In the genomic region with DNA sequence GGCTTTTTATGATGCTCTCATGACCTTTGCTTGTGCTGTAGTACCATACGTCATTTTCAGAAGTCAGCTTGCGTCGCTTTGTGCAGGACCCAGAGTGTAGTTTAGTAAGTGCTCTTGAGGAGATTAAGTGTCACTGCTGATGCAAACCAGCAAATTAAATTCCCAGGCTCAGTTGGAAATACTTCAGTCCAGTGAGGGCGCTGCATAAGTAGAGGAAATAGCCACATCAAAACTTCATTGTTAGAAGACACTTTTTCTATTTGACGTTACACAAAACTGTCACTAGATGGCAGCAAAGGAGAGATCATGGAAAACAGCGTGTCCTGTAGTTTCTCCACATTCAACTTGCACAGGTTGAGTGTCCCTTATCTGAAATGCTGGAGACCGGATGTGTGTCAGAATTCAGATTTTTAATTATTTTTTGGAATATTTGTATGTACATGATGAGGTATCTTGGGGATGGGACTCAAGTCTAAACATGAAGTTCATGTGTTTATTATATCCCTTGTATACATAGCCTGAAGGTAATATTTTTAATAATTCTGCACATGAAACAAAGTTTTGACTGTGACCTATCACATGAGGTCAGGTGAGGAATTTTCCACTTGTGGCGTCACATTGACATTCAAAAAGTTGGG, we compare ENCODE assay signal across 8 cellular contexts. TPM values are rescaled to one million over a fixed set of nuclear protein-coding genes. Genes with fewer than 3 reads are reported as not detected.
DNase-seq lines count a peak whose midpoint lies in the region; ATAC-seq and TF ChIP-seq lines count a peak whose summit lies in the region.

No MANE protein-coding gene starts in this region.

- intact Hi-C loops in CD4-positive, alpha-beta T cell (cut with DNase I, micrococcal nuclease), result loop anchor here in 1 of 2 experiments (10.0 kb wide), 1 partner anchor 226 kb away; no protein-coding TSS in a partner anchor

- H3K9ac ChIP-seq in neuronal stem cell (ENCODE audit: low read depth, low read length, poor library complexity), result no peak overlapping the region

- H3K79me1 ChIP-seq in neuronal stem cell (ENCODE audit: low read depth, low read length), result no peaks in the 10 kb centered on the region

- no peak overlapping the region for H3K4ac ChIP-seq in neuronal stem cell (ENCODE audit: low read length)

- H2BK12ac ChIP-seq in neuronal stem cell (ENCODE audit: low read length), result no peak overlapping the region

- no CpG with 5 or more reads among the region's 8 CpGs for WGBS in neuronal stem cell (ENCODE audit: extremely low coverage in 2 of 2, insufficient read length in 2 of 2, insufficient replicate concordance in 1 of 2), 2 donors

- no peak overlapping the region for H4K91ac ChIP-seq in neuronal stem cell (ENCODE audit: low read depth, low read length, poor library complexity)

- H3K36me3 ChIP-seq in neuronal stem cell (replicated peaks in 1 of 2; ENCODE audit: control insufficient read depth in 2 of 2, insufficient read depth in 2 of 2, low read length in 2 of 2), result peaks cover 7 to 22% of the 10 kb centered on the region in 2 donors

- no peak overlapping the region for H3K4me3 ChIP-seq in neuronal stem cell (ENCODE audit: low read length in 2 of 2)

- H4K8ac ChIP-seq in neuronal stem cell (ENCODE audit: low read depth, low read length), result no peak overlapping the region

- no peak overlapping the region for H2BK15ac ChIP-seq in neuronal stem cell (ENCODE audit: low read length)

- POLR2A ChIA-PET in CD4-positive, alpha-beta T cell (lab: Charles Lee), result no interaction called here

- peaks cover 26% of the 10 kb centered on the region for H3K36me3 Mint-ChIP-seq in CD4-positive, alpha-beta T cell (ENCODE audit: low read depth)
- H3K36me3 Mint-ChIP-seq in T-helper 2 cell treated with Interferon-gamma antibody and Interleukin-4, amounts not matched to agents 5 μg/mL and 100 μg/mL, for 36 hours (ENCODE audit: low read depth), result peaks cover 22% of the 10 kb centered on the region

- TF ChIP-seq CTCF in CD4-positive, alpha-beta T cell (IDR thresholded peaks at IDR 0.05), result peak; percentile 88

- H2AFZ ChIP-seq in neuronal stem cell (ENCODE audit: low read length), result no peak overlapping the region

- no peak overlapping the region for H2BK120ac ChIP-seq in neuronal stem cell (ENCODE audit: low read depth, low read length)

- H3K4me3 Mint-ChIP-seq in CD4-positive, alpha-beta T cell, result no peak overlapping the region
- no peak overlapping the region for H3K4me3 Mint-ChIP-seq in T-helper 2 cell treated with Interferon-gamma antibody and Interleukin-4, amounts not matched to agents 5 μg/mL and 100 μg/mL, for 36 hours

- DNase-seq in CD4-positive, alpha-beta T cell, result no peak
- DNase-seq in NCI-H2029 treated with DMSO at 0.1 percent for 48 hours (lab: John Stamatoyannopoulos, UW), result peak; percentile 22
- DNase-seq in T-helper 2 cell treated with Interferon-gamma antibody and Interleukin-4, amounts not matched to agents 5 μg/mL and 100 μg/mL, for 36 hours (ENCODE audit: low spot score), result peak; percentile 21
- peak; percentile 95 for DNase-seq in fibroblast of peridontal ligament (ENCODE audit: extremely low read depth)
- DNase-seq in neuronal stem cell (ENCODE audit: low spot score), result peak; percentile 70

- H2BK5ac ChIP-seq in neuronal stem cell (ENCODE audit: low read length), result no peak overlapping the region

- H3K23ac ChIP-seq in neuronal stem cell (ENCODE audit: low read depth, low read length, poor library complexity), result no peak overlapping the region

- peaks cover 4% of the 10 kb centered on the region for H3K4me1 Mint-ChIP-seq in CD4-positive, alpha-beta T cell (ENCODE audit: low read depth)
- H3K4me1 Mint-ChIP-seq in T-helper 2 cell treated with Interferon-gamma antibody and Interleukin-4, amounts not matched to agents 5 μg/mL and 100 μg/mL, for 36 hours (ENCODE audit: low read depth), result peaks cover 4% of the 10 kb centered on the region

- H2AK5ac ChIP-seq in neuronal stem cell (ENCODE audit: low read depth, low read length), result no peak overlapping the region

- peaks cover 2% of the 10 kb centered on the region for H3K9me3 Mint-ChIP-seq in CD4-positive, alpha-beta T cell
- H3K9me3 Mint-ChIP-seq in T-helper 2 cell treated with Interferon-gamma antibody and Interleukin-4, amounts not matched to agents 5 μg/mL and 100 μg/mL, for 36 hours, result peaks cover 7% of the 10 kb centered on the region

- H3K14ac ChIP-seq in neuronal stem cell (ENCODE audit: low read length), result no peak overlapping the region

- H3K4me1 ChIP-seq in neuronal stem cell (ENCODE audit: control insufficient read depth in 2 of 2, insufficient read depth in 1 of 2, low read depth in 1 of 2, low read length in 2 of 2), result peaks cover 0 to 1% of the 10 kb centered on the region in 2 donors

- no peak overlapping the region for H3K18ac ChIP-seq in neuronal stem cell (ENCODE audit: low read length)

- H3K27ac ChIP-seq in CD4-positive, alpha-beta T cell (ENCODE audit: low read depth, low read length), result no peak overlapping the region
- no peak overlapping the region for H3K27ac ChIP-seq in neuronal stem cell (replicated peaks; ENCODE audit: low read length)

- CTCF ChIA-PET in CD4-positive, alpha-beta T cell (lab: Charles Lee), result interaction anchor here (0.7 kb wide), 1 partner anchor 52 kb away, joined by 3 read pairs; no protein-coding TSS in a partner anchor

- H3K27me3 ChIP-seq in CD4-positive, alpha-beta T cell (ENCODE audit: control insufficient read depth, insufficient read depth, low read length), result no peaks in the 10 kb centered on the region
- no peaks in the 10 kb centered on the region for H3K27me3 ChIP-seq in neuronal stem cell (ENCODE audit: control insufficient read depth in 3 of 3, insufficient read depth in 3 of 3, low read depth in 1 of 3, low read length in 3 of 3)

- H3K27ac Mint-ChIP-seq in CD4-positive, alpha-beta T cell, result no peak overlapping the region
- H3K27ac Mint-ChIP-seq in T-helper 2 cell treated with Interferon-gamma antibody and Interleukin-4, amounts not matched to agents 5 μg/mL and 100 μg/mL, for 36 hours, result no peak overlapping the region

- H3K27me3 Mint-ChIP-seq in CD4-positive, alpha-beta T cell, result no peaks in the 10 kb centered on the region
- H3K27me3 Mint-ChIP-seq in T-helper 2 cell treated with Interferon-gamma antibody and Interleukin-4, amounts not matched to agents 5 μg/mL and 100 μg/mL, for 36 hours (ENCODE audit: low read depth), result peaks cover 2% of the 10 kb centered on the region

- H3K9me3 ChIP-seq in CD4-positive, alpha-beta T cell (ENCODE audit: control insufficient read depth, low read length), result peaks cover 11% of the 10 kb centered on the region
- peaks cover 2 to 23% of the 10 kb centered on the region in 2 donors for H3K9me3 ChIP-seq in neuronal stem cell (replicated peaks in 1 of 2; ENCODE audit: control insufficient read depth in 2 of 2, insufficient read depth in 1 of 2, low read depth in 1 of 2, low read length in 2 of 2)

- H3K4me2 ChIP-seq in neuronal stem cell (ENCODE audit: insufficient read depth, low read length, poor library complexity, severe bottlenecking), result no peak overlapping the region

- ATAC-seq in CD4-positive, alpha-beta T cell (ENCODE audit: poor library complexity), result peak; percentile 79
- peak; percentile 82 for ATAC-seq in GM18861 (IDR thresholded peaks at IDR 0.05; ENCODE audit: unreplicated experiment)
- peak; percentile 68 for ATAC-seq in HG03066 (IDR thresholded peaks at IDR 0.05; ENCODE audit: low read depth, unreplicated experiment)
- ATAC-seq in HG03025 (IDR thresholded peaks at IDR 0.05; ENCODE audit: low FRiP score, unreplicated experiment), result no peak

RNA-seq across cellular contexts. Expression of gene ZNF22, which starts 7.9 kb away (rescaled TPM):
- total RNA-seq in CD4-positive, alpha-beta T cell, result 10 to 100 TPM; 14.1 to 15.3 TPM
- polyA plus RNA-seq in neuronal stem cell (2013, experiment 1 of 2), result 65.4 TPM
- polyA plus RNA-seq in neuronal stem cell (2013, experiment 2 of 2), result 66.3 TPM

RNA-seq across cellular contexts. Expression of gene DEPP1, which starts 30.0 kb away (rescaled TPM):
- not detected for total RNA-seq in CD4-positive, alpha-beta T cell
- polyA plus RNA-seq in neuronal stem cell (2013, experiment 1 of 2), result 0.22 TPM
- 0.26 TPM for polyA plus RNA-seq in neuronal stem cell (2013, experiment 2 of 2)

RNA-seq across cellular contexts. Expression of gene RASSF4, which starts 49.0 kb away (rescaled TPM):
- total RNA-seq in CD4-positive, alpha-beta T cell, result 1 to 10 TPM in 1 of 2 experiments, under 1 TPM in 1; 0.88 to 1.4 TPM
- 13.0 TPM for polyA plus RNA-seq in neuronal stem cell (2013, experiment 1 of 2)
- polyA plus RNA-seq in neuronal stem cell (2013, experiment 2 of 2), result 13.1 TPM

Comparison
In these comparisons a context has a peak if more than half of its experiments do, and no peak if none do; other contexts are left out.
1. DNase-seq: peak in NCI-H2029 treated with DMSO at 0.1 percent for 48 hours (single experiment), T-helper 2 cell treated with Interferon-gamma antibody and Interleukin-4, amounts not matched to agents 5 μg/mL and 100 μg/mL, for 36 hours (single experiment), fibroblast of peridontal ligament (single experiment) and neuronal stem cell (single experiment); none in CD4-positive, alpha-beta T cell (0 of 10).